1 cellular context compared by ENCODE assay signal in genomic region chr1:24186993-24187790, GRCh38.
TF ChIP-seq lines count a peak whose summit lies in the region.

TSS of gene IFNLR1 (minus strand) at chr1:24187289. CDS start at chr1:24187248, 41 bp downstream.

TF ChIP-seq in GM12878, 131 proteins besides CTCF, POLR2A, EP300 and RAD21 (continued from another document and continues in another):
- TF ChIP-seq PRDM15 (CRISPR knock-in tag; IDR thresholded peaks at IDR 0.05) (no peak), BCL11A (IDR thresholded peaks at IDR 0.05; ENCODE audit: low read depth, low read length) (no peak), IKZF1 (conservative IDR thresholded peaks at IDR 0.05) (0 out of 2 replicates have a peak, but pooled peaks have one; percentile 62), GATAD2B (conservative IDR thresholded peaks at IDR 0.05; ENCODE audit: low read depth) (no peak), PAX5 (IDR thresholded peaks at IDR 0.05; ENCODE audit: borderline replicate concordance, low read depth, low read length) (no peak), ZBTB11 (CRISPR knock-in tag; IDR thresholded peaks at IDR 0.05) (no peak), IRF3 (IDR thresholded peaks at IDR 0.05) (no peak), CBX3 (IDR thresholded peaks at IDR 0.05; ENCODE audit: borderline replicate concordance, low read depth) (no peak), TCF12 (IDR thresholded peaks at IDR 0.05; ENCODE audit: low read depth, low read length) (0 out of 2 replicates have a peak, but pooled peaks have one; percentile 2), ZNF687 (IDR thresholded peaks at IDR 0.05) (no peak), CBX5 (IDR thresholded peaks at IDR 0.05; ENCODE audit: low read depth) (no peak), ZSCAN29 (IDR thresholded peaks at IDR 0.05) (no peak), SRF (IDR thresholded peaks at IDR 0.05; ENCODE audit: low read depth in 2 of 2, low read length in 2 of 2) (no peak), NR2C2 (IDR thresholded peaks at IDR 0.05; ENCODE audit: borderline replicate concordance, control insufficient read depth, insufficient read length, low read depth) (no peak), RUNX3 (IDR thresholded peaks at IDR 0.05; ENCODE audit: low read length) (no peak; the same call in 1 of the 2 replicates), TAF1 (IDR thresholded peaks at IDR 0.05; ENCODE audit: borderline replicate concordance, low read depth, low read length) (peak; percentile 17; the same call in 1 of the 2 replicates), WRNIP1 (IDR thresholded peaks at IDR 0.05; ENCODE audit: borderline replicate concordance, low read depth, low read length) (no peak), RAD51 (IDR thresholded peaks at IDR 0.05) (no peak), TBL1XR1 (IDR thresholded peaks at IDR 0.05; ENCODE audit: low read depth, low read length) (no peak), FOS (IDR thresholded peaks at IDR 0.05; ENCODE audit: borderline replicate concordance, extremely low read depth, insufficient read length) (no peak), ATF2 (IDR thresholded peaks at IDR 0.05; ENCODE audit: low read length) (no peak), MTA3 (IDR thresholded peaks at IDR 0.05; ENCODE audit: borderline replicate concordance, low read length) (no peak), ASH2L (IDR thresholded peaks at IDR 0.05; ENCODE audit: borderline replicate concordance, low read depth) (no peak), STAT1 (conservative IDR thresholded peaks at IDR 0.05) (no peak), CUX1 (IDR thresholded peaks at IDR 0.05; ENCODE audit: insufficient replicate concordance, low read depth, low read length) (no peak), NBN (IDR thresholded peaks at IDR 0.05) (no peak), HDAC6 (IDR thresholded peaks at IDR 0.05; ENCODE audit: unreplicated experiment) (no peak), SPI1 (IDR thresholded peaks at IDR 0.05; ENCODE audit: borderline replicate concordance, insufficient read depth, low read depth, low read length) (no peak), SP1 (IDR thresholded peaks at IDR 0.05; ENCODE audit: low read depth, low read length) (no peak), IKZF2 (IDR thresholded peaks at IDR 0.05) (peak in 1 of 2 experiments; percentile 21; a peak in 1 of 4 replicates), RB1 (IDR thresholded peaks at IDR 0.05; ENCODE audit: borderline replicate concordance) (no peak), ZNF384 (IDR thresholded peaks at IDR 0.05; ENCODE audit: borderline replicate concordance, low read depth, low read length) (no peak), PKNOX1 (IDR thresholded peaks at IDR 0.05) (0 out of 2 replicates have a peak, but pooled peaks have one; percentile 28), SMAD5 (IDR thresholded peaks at IDR 0.05; ENCODE audit: low read depth) (no peak), SMC3 (IDR thresholded peaks at IDR 0.05; ENCODE audit: borderline replicate concordance, low read length) (no peak), ZBTB33 (IDR thresholded peaks at IDR 0.05) (no peak), RELA (IDR thresholded peaks at IDR 0.05; ENCODE audit: borderline replicate concordance, partially characterized antibody) (no peak), EED (IDR thresholded peaks at IDR 0.05; ENCODE audit: low read depth) (no peak)
